Comparison of ENCODE assay signal across 8 cellular contexts in genomic region chr14:59464651-59465569, GRCh38. TPM values are rescaled to one million over a fixed set of nuclear protein-coding genes. Genes with fewer than 3 reads are reported as not detected.
DNase-seq lines count a peak whose midpoint lies in the region; ATAC-seq, FAIRE-seq and TF ChIP-seq lines count a peak whose summit lies in the region.

A gene with protein sequence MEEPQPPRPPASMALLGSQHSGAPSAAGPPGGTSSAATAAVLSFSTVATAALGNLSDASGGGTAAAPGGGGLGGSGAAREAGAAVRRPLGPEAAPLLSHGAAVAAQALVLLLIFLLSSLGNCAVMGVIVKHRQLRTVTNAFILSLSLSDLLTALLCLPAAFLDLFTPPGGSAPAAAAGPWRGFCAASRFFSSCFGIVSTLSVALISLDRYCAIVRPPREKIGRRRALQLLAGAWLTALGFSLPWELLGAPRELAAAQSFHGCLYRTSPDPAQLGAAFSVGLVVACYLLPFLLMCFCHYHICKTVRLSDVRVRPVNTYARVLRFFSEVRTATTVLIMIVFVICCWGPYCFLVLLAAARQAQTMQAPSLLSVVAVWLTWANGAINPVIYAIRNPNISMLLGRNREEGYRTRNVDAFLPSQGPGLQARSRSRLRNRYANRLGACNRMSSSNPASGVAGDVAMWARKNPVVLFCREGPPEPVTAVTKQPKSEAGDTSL (minus strand): TSS chr14:59465380. CDS start chr14:59465226, 154 bp downstream.

- H3K4me3 Mint-ChIP-seq in CD8-positive, alpha-beta T cell, result peak within 1 kb of the TSS; percentile 90

- peaks cover 9% of the 10 kb centered on the region for H3K4me1 ChIP-seq in CD8-positive, alpha-beta T cell (ENCODE audit: insufficient read depth, low read length)
- H3K4me1 ChIP-seq in small intestine (ENCODE audit: control insufficient read depth in 2 of 2, insufficient read depth in 1 of 2, low read depth in 1 of 2, low read length in 1 of 2), result peaks cover 3 to 4% of the 10 kb centered on the region in 2 donors

- DNase-seq in CD8-positive, alpha-beta T cell, result peak; percentile 15 to 67 (median 49)
- DNase-seq in HT-29 (ENCODE audit: low spot score), result peak; percentile 40
- DNase-seq in bronchial epithelial cell (ENCODE audit: low read depth), result no peak
- DNase-seq in iris pigment epithelial cell (ENCODE audit: low read depth), result peak; percentile 59
- DNase-seq in small intestine, result peak; percentile 11
- no peak for DNase-seq in foreskin melanocyte

- peaks cover 4% of the 10 kb centered on the region for H3K27me3 Mint-ChIP-seq in CD8-positive, alpha-beta T cell (ENCODE audit: low read depth)

- 0 to 2% (median 1%) methylated on average over 82 to 114 of the region's 114 CpGs for WGBS in small intestine, 3 donors

- no peaks in the 10 kb centered on the region for H3K9me3 Mint-ChIP-seq in CD8-positive, alpha-beta T cell

- ATAC-seq in CD8-positive, alpha-beta T cell, result peak; percentile 69
- peak; percentile 63 for ATAC-seq in GM19467 (IDR thresholded peaks at IDR 0.05; ENCODE audit: unreplicated experiment)

- H3K27ac ChIP-seq in CD8-positive, alpha-beta T cell (ENCODE audit: low read depth, low read length), result peak within 1 kb of the TSS; percentile 42
- H3K27ac ChIP-seq in VCaP (peak within 1 kb of the TSS; percentile 81), small intestine (ENCODE audit: low read depth in 1 of 2, low read length in 1 of 2) (peak within 1 kb of the TSS in 1 of 2 donors; percentile 78)

- no peaks in the 10 kb centered on the region for H3K27me3 ChIP-seq in CD8-positive, alpha-beta T cell (ENCODE audit: insufficient read depth, low read length)
- H3K27me3 ChIP-seq in bronchial epithelial cell (ENCODE audit: control insufficient read depth, insufficient read depth, low read length) (no peaks in the 10 kb centered on the region), small intestine (ENCODE audit: control insufficient read depth in 2 of 2, insufficient read depth in 2 of 2, low read length in 2 of 2) (no peaks in the 10 kb centered on the region)

- TF ChIP-seq CTCF in CD8-positive, alpha-beta T cell (IDR thresholded peaks at IDR 0.05), result no peak
- TF ChIP-seq CTCF in VCaP (conservative IDR thresholded peaks at IDR 0.05) (no peak; the same call in 1 of the 2 replicates), bronchial epithelial cell (IDR thresholded peaks at IDR 0.05; ENCODE audit: insufficient read depth, low read length, severe bottlenecking) (no peak)

- intact Hi-C loops in CD8-positive, alpha-beta T cell (cut with DNase I, micrococcal nuclease), result loop anchor here (1.0 to 5.0 kb wide), 6 partner anchors 19 to 1512 kb away; partner anchors contain the start of genes DAAM1 (in 2 of the 2), JKAMP (in 2 of the 2), L3HYPDH (in 2 of the 2) and CCDC175 (in 1 of the 2)

- H3K36me3 Mint-ChIP-seq in CD8-positive, alpha-beta T cell, result no peaks in the 10 kb centered on the region

- no peaks in the 10 kb centered on the region for H3K36me3 ChIP-seq in CD8-positive, alpha-beta T cell (ENCODE audit: insufficient read depth, low read length)
- peaks cover 1% of the 10 kb centered on the region for H3K36me3 ChIP-seq in bronchial epithelial cell (ENCODE audit: control insufficient read depth, insufficient read depth, low read length)
- H3K36me3 ChIP-seq in small intestine (ENCODE audit: control insufficient read depth in 2 of 2, insufficient read depth in 2 of 2, low read length in 2 of 2), result no peaks in the 10 kb centered on the region

- POLR2A ChIA-PET in CD8-positive, alpha-beta T cell (lab: Charles Lee), result interaction anchor here (1.3 to 3.9 kb wide), 3 partner anchors 12 to 20 kb away, joined by 5 to 29 read pairs (median 5); partner anchors contain the start of genes JKAMP and L3HYPDH

- H3K9me3 ChIP-seq in CD8-positive, alpha-beta T cell (ENCODE audit: low read length), result no peaks in the 10 kb centered on the region
- H3K9me3 ChIP-seq in small intestine (ENCODE audit: control insufficient read depth, low read depth), result no peaks in the 10 kb centered on the region

- peaks cover 11% of the 10 kb centered on the region for H3K4me1 Mint-ChIP-seq in CD8-positive, alpha-beta T cell (ENCODE audit: low read depth)

- H3K4me3 ChIP-seq in CD8-positive, alpha-beta T cell (ENCODE audit: low read depth, low read length), result peak within 1 kb of the TSS; percentile 56
- H3K4me3 ChIP-seq in bronchial epithelial cell (ENCODE audit: low read depth, low read length), result peak within 1 kb of the TSS; percentile 45
- H3K4me3 ChIP-seq in small intestine (ENCODE audit: low read depth in 1 of 2, low read length in 2 of 2), result peak within 1 kb of the TSS; percentile 51 to 61

- peak within 1 kb of the TSS; percentile 58 for H3K27ac Mint-ChIP-seq in CD8-positive, alpha-beta T cell

- CTCF ChIA-PET in CD8-positive, alpha-beta T cell (lab: Charles Lee), result interaction anchor here (1.0 to 1.6 kb wide), 4 partner anchors 19 to 276 kb away, joined by 4 to 6 read pairs (median 5); partner anchors contain the start of genes DAAM1, JKAMP and L3HYPDH

- no peak for FAIRE-seq in bronchial epithelial cell (lab: Jason Lieb, UNC)
- FAIRE-seq in small intestine (lab: Jason Lieb, UNC), result no peak

RNA-seq across cellular contexts. Expression of the gene that starts here (rescaled TPM):
- under 1 TPM; 0.64 to 0.76 TPM for total RNA-seq in CD8-positive, alpha-beta T cell
- total RNA-seq in HT-29 (2014; rRNA removed; shearing (Covaris generic)), result 0.83 and 0.84 TPM in 2 replicates
- total RNA-seq in bronchial epithelial cell, result 0.26 and 0.64 TPM in 2 replicates
- under 1 TPM in 2 of 3 donors, not detected in 1; 0.22 to 0.39 TPM for polyA plus RNA-seq in small intestine

Comparison
In these comparisons a context has a peak if more than half of its experiments do, and no peak if none do; other contexts are left out.
1. Peak in DNase-seq, ATAC-seq, H3K4me3 ChIP-seq and H3K27ac ChIP-seq in CD8-positive, alpha-beta T cell; RNA of the gene not detected or under 1 TPM.
2. Peak in DNase-seq in HT-29; RNA of the gene not detected or under 1 TPM.
3. Peak in DNase-seq and H3K4me3 ChIP-seq in small intestine; RNA of the gene not detected or under 1 TPM.